Comparison of ENCODE assay signal across 11 cellular contexts in genomic region chr9:93060746-93061259, GRCh38. TPM values are rescaled to one million over a fixed set of nuclear protein-coding genes. Genes with fewer than 3 reads are reported as not detected.
A peak's percentile ranks its signal among the peaks of the same experiment; 100 is the strongest.
DNase-seq lines count a peak whose midpoint lies in the region; ATAC-seq and TF ChIP-seq lines count a peak whose summit lies in the region.
"Had no signal": no experiment of that assay in that cellular context is flagged by ENCODE, and none has a peak within 500 bp of the region (broad histone marks: within the 10 kb centered on the region; RNA-seq: fewer than 3 reads in every experiment).

No MANE protein-coding gene starts in this region.

- CTCF ChIA-PET in PC-3 (lab: Charles Lee): no interaction called here

- intact Hi-C loops in activated CD4-positive, alpha-beta T cell treated with anti-CD3 and anti-CD28 coated beads, Interleukin-2, amount 10 ng/mL, durations not matched to agents 24 days and 14 days (cut with micrococcal nuclease): no loop called here
- intact Hi-C loops in PC-3 (cut with micrococcal nuclease): loop anchor here (2.0 kb wide), 1 partner anchor 38 kb away; no protein-coding TSS in a partner anchor

- no peaks in the 10 kb centered on the region for H3K9me2 ChIP-seq in PC-3 (replicated peaks; ENCODE audit: low read length)

- peak overlapping the region; percentile 80 for H3K4me2 ChIP-seq in PC-3 (ENCODE audit: low read length)

- POLR2A ChIA-PET in PC-3 (lab: Charles Lee; ENCODE audit: unreplicated experiment): interaction anchor here (0.5 to 0.6 kb wide), 2 partner anchors 35 to 1105 kb away, joined by 5 to 6 read pairs; no protein-coding TSS in a partner anchor

- TF ChIP-seq CTCF in PC-3 (conservative IDR thresholded peaks at IDR 0.05; ENCODE audit: low read depth, low read length): no peak
- TF ChIP-seq CTCF in endodermal cell (conservative IDR thresholded peaks at IDR 0.05): no peak

- no peaks in the 10 kb centered on the region for H3K36me3 ChIP-seq in PC-3 (ENCODE audit: low read depth, low read length)
- no peaks in the 10 kb centered on the region for H3K36me3 ChIP-seq in endodermal cell (ENCODE audit: control insufficient read depth, insufficient read depth, low read length)

- H4K20me1 ChIP-seq in PC-3 (ENCODE audit: low read length): no peaks in the 10 kb centered on the region

- DNase-seq in activated CD4-positive, alpha-beta T cell treated with anti-CD3 and anti-CD28 coated beads, Interleukin-2, amount 10 ng/mL, durations not matched to agents 24 days and 14 days: peak; percentile 79
- DNase-seq in activated CD4-positive, alpha-beta T cell treated with anti-CD3 and anti-CD28 coated beads, Interleukin-2, amount 50 U/mL, for 1 hour: no peak
- DNase-seq in PC-3 (peak; percentile 81), endodermal cell (no peak), DMS114 treated with DMSO at 0.1 percent for 48 hours (lab: John Stamatoyannopoulos, UW; ENCODE audit: unreplicated experiment) (no peak), NCI-H345 treated with DMSO at 0.1 percent for 48 hours (lab: John Stamatoyannopoulos, UW; ENCODE audit: unreplicated experiment) (no peak)
- DNase-seq in stimulated activated naive CD8-positive, alpha-beta T cell treated with anti-CD3 and anti-CD28 coated beads, Interleukin-15, amount 100 ng/mL, for 72 hours: no peak
- DNase-seq in activated CD4-positive, alpha-beta T cell treated with anti-CD3 and anti-CD28 coated beads, Interleukin-2, amount 50 U/mL, for 4 hours: no peak
- DNase-seq: 8988T, foreskin melanocyte had no signal

- H3K27ac ChIP-seq in PC-3 (ENCODE audit: low read length) (peak overlapping the region; percentile 63), endodermal cell (ENCODE audit: low read depth, low read length) (no peak overlapping the region)

- no peaks in the 10 kb centered on the region for H3F3A ChIP-seq in PC-3 (ENCODE audit: low read length, unreplicated experiment)

- no peaks in the 10 kb centered on the region for H3K27me3 Mint-ChIP-seq in activated CD4-positive, alpha-beta T cell treated with anti-CD3 and anti-CD28 coated beads, Interleukin-2, amount 10 ng/mL, durations not matched to agents 24 days and 14 days
- peaks cover 3% of the 10 kb centered on the region for H3K27me3 Mint-ChIP-seq in endodermal cell (ENCODE audit: insufficient read depth)
- H3K27me3 Mint-ChIP-seq in stimulated activated naive CD8-positive, alpha-beta T cell treated with anti-CD3 and anti-CD28 coated beads, Interleukin-15, amount 100 ng/mL, for 72 hours: no peaks in the 10 kb centered on the region

- 0 out of 2 replicates have a peak overlapping the region, but pooled peaks have one; percentile 4 for H3K9ac ChIP-seq in PC-3 (ENCODE audit: low read length)
- H3K9ac ChIP-seq in endodermal cell (ENCODE audit: extremely low read depth, low read length, poor library complexity, severe bottlenecking): no peak overlapping the region

- H3K27ac Mint-ChIP-seq in activated CD4-positive, alpha-beta T cell treated with anti-CD3 and anti-CD28 coated beads, Interleukin-2, amount 10 ng/mL, durations not matched to agents 24 days and 14 days: peak overlapping the region; percentile 96
- peak overlapping the region; percentile 81 for H3K27ac Mint-ChIP-seq in endodermal cell
- peak overlapping the region; percentile 95 to 98 for H3K27ac Mint-ChIP-seq in stimulated activated naive CD8-positive, alpha-beta T cell treated with anti-CD3 and anti-CD28 coated beads, Interleukin-15, amount 100 ng/mL, for 72 hours

- BruUV-seq in PC-3 (replicated peaks; lab: Mats Ljungman, UMichigan): no TSS peak

- H3K27me3 ChIP-seq in PC-3 (ENCODE audit: low read length) (no peaks in the 10 kb centered on the region), endodermal cell (ENCODE audit: control insufficient read depth, insufficient read depth, low read length, poor library complexity, severe bottlenecking) (no peaks in the 10 kb centered on the region)

- H3K4me3 Mint-ChIP-seq in activated CD4-positive, alpha-beta T cell treated with anti-CD3 and anti-CD28 coated beads, Interleukin-2, amount 10 ng/mL, durations not matched to agents 24 days and 14 days: peak overlapping the region; percentile 93
- H3K4me3 Mint-ChIP-seq in endodermal cell: peak overlapping the region; percentile 12
- peak overlapping the region; percentile 89 to 92 for H3K4me3 Mint-ChIP-seq in stimulated activated naive CD8-positive, alpha-beta T cell treated with anti-CD3 and anti-CD28 coated beads, Interleukin-15, amount 100 ng/mL, for 72 hours
- H3K4me3 Mint-ChIP-seq: neural crest cell had no signal

- H3K9me3 Mint-ChIP-seq in activated CD4-positive, alpha-beta T cell treated with anti-CD3 and anti-CD28 coated beads, Interleukin-2, amount 10 ng/mL, durations not matched to agents 24 days and 14 days: no peaks in the 10 kb centered on the region
- H3K9me3 Mint-ChIP-seq in endodermal cell: no peaks in the 10 kb centered on the region
- no peaks in the 10 kb centered on the region for H3K9me3 Mint-ChIP-seq in stimulated activated naive CD8-positive, alpha-beta T cell treated with anti-CD3 and anti-CD28 coated beads, Interleukin-15, amount 100 ng/mL, for 72 hours
- H3K9me3 Mint-ChIP-seq: neural crest cell had no signal

- H2AFZ ChIP-seq in PC-3 (ENCODE audit: low read length): peak overlapping the region; percentile 27; the same call in 1 of the 2 replicates

- H3K4me1 ChIP-seq in PC-3 (ENCODE audit: insufficient read depth, low read length): peaks cover 27% of the 10 kb centered on the region
- no peaks in the 10 kb centered on the region for H3K4me1 ChIP-seq in endodermal cell (ENCODE audit: control insufficient read depth, insufficient read depth, low read length)

- peaks cover 11% of the 10 kb centered on the region for H3K79me2 ChIP-seq in PC-3 (ENCODE audit: low read length)

- H3K4me3 ChIP-seq in PC-3 (ENCODE audit: low read length): no peak overlapping the region
- H3K4me3 ChIP-seq in endodermal cell (ENCODE audit: low read length): no peak overlapping the region

- peaks cover 58% of the 10 kb centered on the region for H3K4me1 Mint-ChIP-seq in activated CD4-positive, alpha-beta T cell treated with anti-CD3 and anti-CD28 coated beads, Interleukin-2, amount 10 ng/mL, durations not matched to agents 24 days and 14 days
- peaks cover 18% of the 10 kb centered on the region for H3K4me1 Mint-ChIP-seq in endodermal cell
- H3K4me1 Mint-ChIP-seq in stimulated activated naive CD8-positive, alpha-beta T cell treated with anti-CD3 and anti-CD28 coated beads, Interleukin-15, amount 100 ng/mL, for 72 hours: peaks cover 84% of the 10 kb centered on the region
- H3K4me1 Mint-ChIP-seq: neural crest cell had no signal

- WGBS in endodermal cell (ENCODE audit: insufficient coverage in 1 of 2, insufficient read length in 1 of 2), 2 experiments: 90 to 97% methylated on average over 4 to 8 of the region's 8 CpGs

- H3K36me3 Mint-ChIP-seq in activated CD4-positive, alpha-beta T cell treated with anti-CD3 and anti-CD28 coated beads, Interleukin-2, amount 10 ng/mL, durations not matched to agents 24 days and 14 days (ENCODE audit: low read depth): peaks cover 22% of the 10 kb centered on the region
- H3K36me3 Mint-ChIP-seq in endodermal cell (ENCODE audit: low read depth): no peaks in the 10 kb centered on the region

- H3K9me3 ChIP-seq in PC-3 (ENCODE audit: low read length) (no peaks in the 10 kb centered on the region), endodermal cell (ENCODE audit: control insufficient read depth, low read length) (no peaks in the 10 kb centered on the region)

- ATAC-seq in PC-3: peak; percentile 76
- no peak for ATAC-seq in stimulated activated naive CD8-positive, alpha-beta T cell treated with anti-CD3 and anti-CD28 coated beads, Interleukin-15, amount 100 ng/mL, for 72 hours

RNA-seq across cellular contexts. Expression of gene SUSD3, which starts 2.3 kb away (rescaled TPM):
- 38.3 and 40.9 TPM in 2 replicates for total RNA-seq in activated CD4-positive, alpha-beta T cell treated with anti-CD3 and anti-CD28 coated beads, Interleukin-2, amount 10 ng/mL, durations not matched to agents 24 days and 14 days
- total RNA-seq in PC-3 (2014; rRNA removed): 12.7 and 13.4 TPM in 2 replicates
- 1 to 10 TPM; 5.1 to 5.9 TPM for total RNA-seq in endodermal cell
- 3.1 TPM for polyA plus RNA-seq in endodermal cell (2013, experiment 1 of 2)
- 2.7 TPM for polyA plus RNA-seq in endodermal cell (2013, experiment 2 of 2)
- total RNA-seq: neural crest cell had no signal

RNA-seq across cellular contexts. Expression of gene CARD19, which starts 35.2 kb away (rescaled TPM):
- total RNA-seq in activated CD4-positive, alpha-beta T cell treated with anti-CD3 and anti-CD28 coated beads, Interleukin-2, amount 10 ng/mL, durations not matched to agents 24 days and 14 days: 44.0 TPM in 2 replicates
- total RNA-seq in PC-3 (2014; rRNA removed): 68.6 and 86.0 TPM in 2 replicates
- 10 to 100 TPM; 16.4 to 21.9 TPM for total RNA-seq in endodermal cell
- polyA plus RNA-seq in endodermal cell (2013, experiment 1 of 2): 32.1 TPM
- 29.8 TPM for polyA plus RNA-seq in endodermal cell (2013, experiment 2 of 2)

Comparison
In these comparisons a context has a peak if more than half of its experiments do, and no peak if none do; other contexts are left out.
1. DNase-seq: peak in activated CD4-positive, alpha-beta T cell treated with anti-CD3 and anti-CD28 coated beads, Interleukin-2, amount 10 ng/mL, durations not matched to agents 24 days and 14 days (single experiment) and PC-3 (single experiment); none in activated CD4-positive, alpha-beta T cell treated with anti-CD3 and anti-CD28 coated beads, Interleukin-2, amount 50 U/mL, for 1 hour (single experiment), endodermal cell (single experiment), stimulated activated naive CD8-positive, alpha-beta T cell treated with anti-CD3 and anti-CD28 coated beads, Interleukin-15, amount 100 ng/mL, for 72 hours (0 of 2), DMS114 treated with DMSO at 0.1 percent for 48 hours (single experiment), activated CD4-positive, alpha-beta T cell treated with anti-CD3 and anti-CD28 coated beads, Interleukin-2, amount 50 U/mL, for 4 hours (0 of 2) and NCI-H345 treated with DMSO at 0.1 percent for 48 hours (single experiment).
2. H3K4me3 Mint-ChIP-seq: peak in every context shown above with its lines; median percentile 93 in activated CD4-positive, alpha-beta T cell treated with anti-CD3 and anti-CD28 coated beads, Interleukin-2, amount 10 ng/mL, durations not matched to agents 24 days and 14 days; 90 in stimulated activated naive CD8-positive, alpha-beta T cell treated with anti-CD3 and anti-CD28 coated beads, Interleukin-15, amount 100 ng/mL, for 72 hours; 12 in endodermal cell.
3. Peak in every context shown above with its lines, with median percentiles within 50 percentile points of each other: H3K27ac Mint-ChIP-seq.